12 cellular contexts compared by ENCODE assay signal in genomic region chr11:64874841-64875240, GRCh38. TPM values are rescaled to one million over a fixed set of nuclear protein-coding genes. Genes with fewer than 3 reads are reported as not detected.
DNase-seq lines count a peak whose midpoint lies in the region; ATAC-seq, FAIRE-seq and TF ChIP-seq lines count a peak whose summit lies in the region.
"Had no signal": no experiment of that assay in that cellular context is flagged by ENCODE, and none has a peak within 500 bp of the region (broad histone marks: within the 10 kb centered on the region; RNA-seq: fewer than 3 reads in every experiment).

No MANE protein-coding gene starts in this region.

- TF ChIP-seq CTCF in HepG2 (CRISPR knock-in tag; IDR thresholded peaks at IDR 0.05), result no peak
- TF ChIP-seq CTCF in right lobe of liver (IDR thresholded peaks at IDR 0.05), result no peak
- no peak for TF ChIP-seq CTCF in colonic mucosa (IDR thresholded peaks at IDR 0.05)
- TF ChIP-seq CTCF in GM10266 (IDR thresholded peaks at IDR 0.05; ENCODE audit: control insufficient read depth, insufficient read depth, low read depth, missing control alignments), result no peak

- H3K4me3 ChIP-seq in HepG2 (replicated peaks in 1 of 3; ENCODE audit: insufficient read depth in 1 of 3, low read depth in 2 of 3, low read length in 3 of 3), result no peak overlapping the region
- peak overlapping the region in 1 of 3 donors; percentile 87 for H3K4me3 ChIP-seq in right lobe of liver
- H3K4me3 ChIP-seq in colonic mucosa, result no peak overlapping the region

- peak overlapping the region; percentile 98; the same call in 1 of the 2 replicates for H3K4me2 ChIP-seq in HepG2 (ENCODE audit: low read depth, low read length)

- no peak for FAIRE-seq in HepG2 (lab: Jason Lieb, UNC)
- FAIRE-seq: D721Med had no signal

- intact Hi-C loops in HepG2 (cut with micrococcal nuclease; ENCODE audit: unreplicated experiment) (no loop called here), right lobe of liver (cut with DNase I) (no loop called here), colonic mucosa (cut with DNase I) (no loop called here)

- H3K4me1 Mint-ChIP-seq in natural killer cell treated with Interleukin-12 subunit alpha and Interleukin-12 subunit beta and Interleukin-15 and Interleukin-18, amount 100 ng/mL, for 72 hours (ENCODE audit: low read depth in 2 of 2), result peaks cover 69 to 73% of the 10 kb centered on the region in 2 donors

- H3K27ac ChIP-seq in HepG2 (ENCODE audit: extremely low read length, insufficient read depth, low read length) (no peak overlapping the region), right lobe of liver (peak overlapping the region in 1 of 3 donors; percentile 39), colonic mucosa (peak overlapping the region; percentile 4)

- H3K9me3 ChIP-seq in HepG2 (ENCODE audit: low read length) (no peaks in the 10 kb centered on the region), right lobe of liver (no peaks in the 10 kb centered on the region), colonic mucosa (no peaks in the 10 kb centered on the region)
- H3K9me3 ChIP-seq: ascending aorta had no signal

- WGBS in HepG2 (ENCODE audit: low lambda C conversion rate), result 91% methylated on average over 15 of the region's 16 CpGs
- 86% methylated on average over 14 of the region's 16 CpGs for WGBS in right lobe of liver (ENCODE audit: insufficient coverage, low coverage, low lambda C conversion rate, missing lambda C conversion rate)

- H3K79me2 ChIP-seq in HepG2 (ENCODE audit: insufficient read depth, low read length), result peaks cover 54% of the 10 kb centered on the region

- H3K4me1 ChIP-seq in HepG2 (ENCODE audit: insufficient read depth, low read length) (peaks cover 85% of the 10 kb centered on the region), right lobe of liver (peaks cover 3 to 76% (median 39%) of the 10 kb centered on the region in 4 donors), colonic mucosa (peaks cover 54% of the 10 kb centered on the region)

- BruUV-seq in HepG2 (replicated peaks; lab: Mats Ljungman, UMichigan), result no TSS peak

- H3K9me3 Mint-ChIP-seq in natural killer cell treated with Interleukin-12 subunit alpha and Interleukin-12 subunit beta and Interleukin-15 and Interleukin-18, amount 100 ng/mL, for 72 hours, result no peaks in the 10 kb centered on the region

- no peaks in the 10 kb centered on the region for H3K27me3 Mint-ChIP-seq in natural killer cell treated with Interleukin-12 subunit alpha and Interleukin-12 subunit beta and Interleukin-15 and Interleukin-18, amount 100 ng/mL, for 72 hours

- H4K20me1 ChIP-seq in HepG2 (ENCODE audit: insufficient read depth, low read length), result no peaks in the 10 kb centered on the region; the same call in 1 of the 2 replicates

- no peak for ATAC-seq in HepG2
- no peak for ATAC-seq in right lobe of liver
- no peak for ATAC-seq in natural killer cell treated with Interleukin-12 subunit alpha and Interleukin-12 subunit beta and Interleukin-15 and Interleukin-18, amount 100 ng/mL, for 72 hours
- no peak for ATAC-seq in HG03196 (IDR thresholded peaks at IDR 0.05; ENCODE audit: unreplicated experiment)

- peak overlapping the region; percentile 97 to 99 for H3K27ac Mint-ChIP-seq in natural killer cell treated with Interleukin-12 subunit alpha and Interleukin-12 subunit beta and Interleukin-15 and Interleukin-18, amount 100 ng/mL, for 72 hours

- H3K27me3 ChIP-seq in HepG2 (ENCODE audit: control insufficient read depth in 1 of 2, insufficient read depth in 2 of 2, low read length in 2 of 2) (no peaks in the 10 kb centered on the region; a peak in 1 of 5 replicates), right lobe of liver (no peaks in the 10 kb centered on the region), colonic mucosa (no peaks in the 10 kb centered on the region)
- H3K27me3 ChIP-seq: ascending aorta had no signal

- TF ChIP-seq RAD21 in HepG2 (CRISPR knock-in tag; IDR thresholded peaks at IDR 0.05), result no peak

- H3K36me3 Mint-ChIP-seq in natural killer cell treated with Interleukin-12 subunit alpha and Interleukin-12 subunit beta and Interleukin-15 and Interleukin-18, amount 100 ng/mL, for 72 hours, result peaks cover 13% of the 10 kb centered on the region

- peak overlapping the region; percentile 99 for H3K4me3 Mint-ChIP-seq in natural killer cell treated with Interleukin-12 subunit alpha and Interleukin-12 subunit beta and Interleukin-15 and Interleukin-18, amount 100 ng/mL, for 72 hours

- CTCF ChIA-PET in HepG2 (lab: Yijun Ruan, JAX; ENCODE audit: low intra/inter-chr PET ratio, low total read pairs), result no interaction called here

- no peak overlapping the region for H2AFZ ChIP-seq in HepG2 (ENCODE audit: low read length)

- in situ Hi-C loops in HepG2 (cut with HindIII; ENCODE audit: extremely low pct_ligation_motif_present, low pct_unique_long_range_greater_than_20kb), result no loop called here

- no peak for TF ChIP-seq POLR2A in HepG2 (IDR thresholded peaks at IDR 0.05; ENCODE audit: insufficient read depth in 1 of 2, low read depth in 2 of 2, low read length in 2 of 2)
- no peak for TF ChIP-seq POLR2A in right lobe of liver (IDR thresholded peaks at IDR 0.05)

- no peak for DNase-seq in HepG2 (ENCODE audit: low spot score)
- no peak for DNase-seq in right lobe of liver
- no peak for DNase-seq in colonic mucosa
- DNase-seq in natural killer cell treated with Interleukin-12 subunit alpha and Interleukin-12 subunit beta and Interleukin-15 and Interleukin-18, amount 100 ng/mL, for 72 hours (ENCODE audit: low spot score), result no peak
- DNase-seq in activated gamma-delta T cell treated with Interleukin-2 at 50 U/mL for 16 hours, result no peak
- no peak for DNase-seq in germinal center (ENCODE audit: low spot score)
- no peak for DNase-seq in GM10266 (ENCODE audit: extremely low spot score)
- DNase-seq: NCI-H1092 treated with DMSO at 0.1 percent for 48 hours; stimulated activated CD4-positive, alpha-beta T cell treated with anti-CD3 and anti-CD28 coated beads, Interleukin-2, amount 100 ng/mL, for 48 hours had no signal

- peaks cover 2 to 11% of the 10 kb centered on the region in 2 experiments; a peak in 2 of 5 replicates for H3K36me3 ChIP-seq in HepG2 (replicated peaks in 1 of 2; ENCODE audit: control insufficient read depth in 1 of 2, insufficient read depth in 2 of 2, low read length in 2 of 2)
- H3K36me3 ChIP-seq in right lobe of liver, result no peaks in the 10 kb centered on the region
- H3K36me3 ChIP-seq in colonic mucosa, result no peaks in the 10 kb centered on the region

- TF ChIP-seq EP300 in HepG2 (IDR thresholded peaks at IDR 0.05; ENCODE audit: low read depth in 2 of 2, low read length in 2 of 2), result no peak
- no peak for TF ChIP-seq EP300 in HepG2 (CRISPR knock-in tag; IDR thresholded peaks at IDR 0.05; ENCODE audit: borderline replicate concordance)

- POLR2A ChIA-PET in HepG2 (lab: Yijun Ruan, JAX), result interaction anchor here (0.9 to 10.4 kb wide), 2 partner anchors 14 to 24 kb away, joined by 4 to 132 read pairs; no protein-coding TSS in a partner anchor

- H3K9ac ChIP-seq in HepG2 (ENCODE audit: insufficient read depth, low read depth, low read length) (no peak overlapping the region), colonic mucosa (ENCODE audit: low read depth in 2 of 2, low read length in 2 of 2) (peak overlapping the region in 1 of 2 donors; percentile 58)

RNA-seq across cellular contexts. Expression of gene EHD1, which starts 3.6 kb away (rescaled TPM):
- total RNA-seq in HepG2 (2016; rRNA removed; fragmentation: Illumina TruSeq; extraction: Trizol), result 22.0 and 26.6 TPM in 2 replicates
- total RNA-seq in HepG2 (2016; cell fraction: cytosol; rRNA removed; fragmentation: Illumina TruSeq; extraction: Trizol; ENCODE audit: low read depth), result 8.1 and 9.7 TPM in 2 replicates
- 22.9 and 29.1 TPM in 2 replicates for total RNA-seq in HepG2 (2016; cell fraction: insoluble cytoplasmic fraction; rRNA removed; fragmentation: Illumina TruSeq; extraction: Trizol)
- total RNA-seq in HepG2 (2016; cell fraction: membrane; rRNA removed; fragmentation: Illumina TruSeq; extraction: Trizol), result 11.0 and 11.5 TPM in 2 replicates
- total RNA-seq in HepG2 (2016; cell fraction: nucleus; rRNA removed; fragmentation: Illumina TruSeq; extraction: Trizol), result 16.8 and 19.6 TPM in 2 replicates
- polyA plus RNA-seq in HepG2 (2011; rRNA removed), result 23.6 and 29.4 TPM in 2 replicates
- polyA plus RNA-seq in HepG2 (2011; cell fraction: cytosol; rRNA removed), result 20.8 and 31.1 TPM in 2 replicates
- polyA plus RNA-seq in HepG2 (2011; cell fraction: nucleus; rRNA removed), result 42.3 and 43.0 TPM in 2 replicates
- 18.8 and 23.3 TPM in 2 replicates for polyA plus RNA-seq in HepG2 (2012)
- polyA plus RNA-seq in HepG2 (2016; cell fraction: cytosol; fragmentation: Illumina TruSeq; extraction: Trizol; ENCODE audit: low read depth), result 3.5 and 3.9 TPM in 2 replicates
- 29.0 and 35.3 TPM in 2 replicates for polyA plus RNA-seq in HepG2 (2016; cell fraction: insoluble cytoplasmic fraction; fragmentation: Illumina TruSeq; extraction: Trizol; ENCODE audit: low read depth)
- 7.9 and 9.3 TPM in 2 replicates for polyA plus RNA-seq in HepG2 (2016; cell fraction: membrane; fragmentation: Illumina TruSeq; extraction: Trizol; ENCODE audit: low read depth)
- polyA plus RNA-seq in HepG2 (2016; cell fraction: nucleus; fragmentation: Illumina TruSeq; extraction: Trizol; ENCODE audit: insufficient read depth, low read depth), result 33.4 and 34.4 TPM in 2 replicates
- polyA minus RNA-seq in HepG2 (2011; rRNA and poly(A)+ RNA removed; ENCODE audit: low replicate concordance), result 63.9 and 78.7 TPM in 2 replicates
- 21.2 and 28.0 TPM in 2 replicates for polyA minus RNA-seq in HepG2 (2011; cell fraction: cytosol; rRNA and poly(A)+ RNA removed)
- polyA minus RNA-seq in HepG2 (2011; cell fraction: nucleus; rRNA and poly(A)+ RNA removed), result 15.5 and 22.1 TPM in 2 replicates
- 10 to 100 TPM; 18.8 to 36.1 (median 26.3) TPM for total RNA-seq in right lobe of liver
- 10 to 100 TPM; 66.5 to 72.3 TPM for total RNA-seq in colonic mucosa
- 100 to 1,000 TPM; 202 to 235 TPM for total RNA-seq in natural killer cell treated with Interleukin-12 subunit alpha and Interleukin-12 subunit beta and Interleukin-15 and Interleukin-18, amount 100 ng/mL, for 72 hours

RNA-seq across cellular contexts. Expression of gene CDC42BPG, which starts 30.4 kb away (rescaled TPM):
- total RNA-seq in HepG2 (2016; rRNA removed; fragmentation: Illumina TruSeq; extraction: Trizol), result 0.77 and 1.4 TPM in 2 replicates
- total RNA-seq in HepG2 (2016; cell fraction: cytosol; rRNA removed; fragmentation: Illumina TruSeq; extraction: Trizol; ENCODE audit: low read depth), result 0.10 and 0.35 TPM in 2 replicates
- total RNA-seq in HepG2 (2016; cell fraction: insoluble cytoplasmic fraction; rRNA removed; fragmentation: Illumina TruSeq; extraction: Trizol), result 0.42 and 1.4 TPM in 2 replicates
- total RNA-seq in HepG2 (2016; cell fraction: membrane; rRNA removed; fragmentation: Illumina TruSeq; extraction: Trizol), result 0.37 and 0.38 TPM in 2 replicates
- total RNA-seq in HepG2 (2016; cell fraction: nucleus; rRNA removed; fragmentation: Illumina TruSeq; extraction: Trizol), result 1.8 and 2.0 TPM in 2 replicates
- 0.55 and 0.99 TPM in 2 replicates for polyA plus RNA-seq in HepG2 (2011; rRNA removed)
- 0.34 and 0.54 TPM in 2 replicates for polyA plus RNA-seq in HepG2 (2011; cell fraction: cytosol; rRNA removed)
- polyA plus RNA-seq in HepG2 (2011; cell fraction: nucleus; rRNA removed), result 6.3 and 7.3 TPM in 2 replicates
- polyA plus RNA-seq in HepG2 (2012), result 1.2 and 1.3 TPM in 2 replicates
- 0.06 and 0.11 TPM in 2 replicates for polyA plus RNA-seq in HepG2 (2016; cell fraction: cytosol; fragmentation: Illumina TruSeq; extraction: Trizol; ENCODE audit: low read depth)
- 0.63 and 0.75 TPM in 2 replicates for polyA plus RNA-seq in HepG2 (2016; cell fraction: insoluble cytoplasmic fraction; fragmentation: Illumina TruSeq; extraction: Trizol; ENCODE audit: low read depth)
- 0.24 and 0.70 TPM in 2 replicates for polyA plus RNA-seq in HepG2 (2016; cell fraction: membrane; fragmentation: Illumina TruSeq; extraction: Trizol; ENCODE audit: low read depth)
- polyA plus RNA-seq in HepG2 (2016; cell fraction: nucleus; fragmentation: Illumina TruSeq; extraction: Trizol; ENCODE audit: insufficient read depth, low read depth), result 4.9 and 5.6 TPM in 2 replicates
- polyA minus RNA-seq in HepG2 (2011; rRNA and poly(A)+ RNA removed; ENCODE audit: low replicate concordance), result 1.3 and 2.7 TPM in 2 replicates
- polyA minus RNA-seq in HepG2 (2011; cell fraction: cytosol; rRNA and poly(A)+ RNA removed), result 0.59 and 1.6 TPM in 2 replicates
- 1.9 and 4.0 TPM in 2 replicates for polyA minus RNA-seq in HepG2 (2011; cell fraction: nucleus; rRNA and poly(A)+ RNA removed)
- 1 to 10 TPM in 1 of 6 experiments, under 1 TPM in 5; 0.63 to 1.1 (median 0.99) TPM for total RNA-seq in right lobe of liver
- 10 to 100 TPM; 29.3 to 41.6 TPM for total RNA-seq in colonic mucosa
- total RNA-seq in natural killer cell treated with Interleukin-12 subunit alpha and Interleukin-12 subunit beta and Interleukin-15 and Interleukin-18, amount 100 ng/mL, for 72 hours, result 1 to 10 TPM in 1 of 2 donors, under 1 TPM in 1; 0.59 to 1.9 TPM
- total RNA-seq: ascending aorta had no signal

RNA-seq across cellular contexts. Expression of gene ATG2A, which starts 42.2 kb away (rescaled TPM):
- total RNA-seq in HepG2 (2016; rRNA removed; fragmentation: Illumina TruSeq; extraction: Trizol) (6.5 and 6.7 TPM in 2 replicates), right lobe of liver (10 to 100 TPM; 26.4 to 42.9 (median 32.2) TPM), colonic mucosa (10 to 100 TPM; 30.6 to 32.8 TPM)
- total RNA-seq in HepG2 (2016; cell fraction: cytosol; rRNA removed; fragmentation: Illumina TruSeq; extraction: Trizol; ENCODE audit: low read depth), result 5.0 and 5.3 TPM in 2 replicates
- 5.7 and 6.9 TPM in 2 replicates for total RNA-seq in HepG2 (2016; cell fraction: insoluble cytoplasmic fraction; rRNA removed; fragmentation: Illumina TruSeq; extraction: Trizol)
- 3.5 and 4.7 TPM in 2 replicates for total RNA-seq in HepG2 (2016; cell fraction: membrane; rRNA removed; fragmentation: Illumina TruSeq; extraction: Trizol)
- 7.1 and 8.3 TPM in 2 replicates for total RNA-seq in HepG2 (2016; cell fraction: nucleus; rRNA removed; fragmentation: Illumina TruSeq; extraction: Trizol)
- polyA plus RNA-seq in HepG2 (2011; rRNA removed), result 8.0 and 13.2 TPM in 2 replicates
- polyA plus RNA-seq in HepG2 (2011; cell fraction: cytosol; rRNA removed), result 4.6 and 6.5 TPM in 2 replicates
- 81.8 and 92.1 TPM in 2 replicates for polyA plus RNA-seq in HepG2 (2011; cell fraction: nucleus; rRNA removed)
- polyA plus RNA-seq in HepG2 (2012), result 14.9 and 21.4 TPM in 2 replicates
- 1.0 and 1.2 TPM in 2 replicates for polyA plus RNA-seq in HepG2 (2016; cell fraction: cytosol; fragmentation: Illumina TruSeq; extraction: Trizol; ENCODE audit: low read depth)
- polyA plus RNA-seq in HepG2 (2016; cell fraction: insoluble cytoplasmic fraction; fragmentation: Illumina TruSeq; extraction: Trizol; ENCODE audit: low read depth), result 5.5 and 7.6 TPM in 2 replicates
- polyA plus RNA-seq in HepG2 (2016; cell fraction: membrane; fragmentation: Illumina TruSeq; extraction: Trizol; ENCODE audit: low read depth), result 1.9 and 2.0 TPM in 2 replicates
- 19.9 and 22.1 TPM in 2 replicates for polyA plus RNA-seq in HepG2 (2016; cell fraction: nucleus; fragmentation: Illumina TruSeq; extraction: Trizol; ENCODE audit: insufficient read depth, low read depth)
- 20.7 and 23.4 TPM in 2 replicates for polyA minus RNA-seq in HepG2 (2011; rRNA and poly(A)+ RNA removed; ENCODE audit: low replicate concordance)
- 11.5 and 17.2 TPM in 2 replicates for polyA minus RNA-seq in HepG2 (2011; cell fraction: cytosol; rRNA and poly(A)+ RNA removed)
- 24.7 and 27.0 TPM in 2 replicates for polyA minus RNA-seq in HepG2 (2011; cell fraction: nucleus; rRNA and poly(A)+ RNA removed)
- total RNA-seq in natural killer cell treated with Interleukin-12 subunit alpha and Interleukin-12 subunit beta and Interleukin-15 and Interleukin-18, amount 100 ng/mL, for 72 hours, result 10 to 100 TPM; 24.1 to 31.9 TPM

RNA-seq across cellular contexts. Expression of gene PPP2R5B, which starts 49.6 kb away (rescaled TPM):
- total RNA-seq in HepG2 (2016; rRNA removed; fragmentation: Illumina TruSeq; extraction: Trizol), result 1.6 and 2.3 TPM in 2 replicates
- 0.53 and 0.61 TPM in 2 replicates for total RNA-seq in HepG2 (2016; cell fraction: cytosol; rRNA removed; fragmentation: Illumina TruSeq; extraction: Trizol; ENCODE audit: low read depth)
- 1.6 and 2.9 TPM in 2 replicates for total RNA-seq in HepG2 (2016; cell fraction: insoluble cytoplasmic fraction; rRNA removed; fragmentation: Illumina TruSeq; extraction: Trizol)
- total RNA-seq in HepG2 (2016; cell fraction: membrane; rRNA removed; fragmentation: Illumina TruSeq; extraction: Trizol), result 1.7 and 1.9 TPM in 2 replicates
- 1.9 and 2.8 TPM in 2 replicates for total RNA-seq in HepG2 (2016; cell fraction: nucleus; rRNA removed; fragmentation: Illumina TruSeq; extraction: Trizol)
- polyA plus RNA-seq in HepG2 (2011; rRNA removed), result 8.3 and 12.6 TPM in 2 replicates
- 5.2 and 5.5 TPM in 2 replicates for polyA plus RNA-seq in HepG2 (2011; cell fraction: cytosol; rRNA removed)
- 38.0 and 39.6 TPM in 2 replicates for polyA plus RNA-seq in HepG2 (2011; cell fraction: nucleus; rRNA removed)
- polyA plus RNA-seq in HepG2 (2012), result 6.5 and 7.2 TPM in 2 replicates
- 0.45 and 0.76 TPM in 2 replicates for polyA plus RNA-seq in HepG2 (2016; cell fraction: cytosol; fragmentation: Illumina TruSeq; extraction: Trizol; ENCODE audit: low read depth)
- polyA plus RNA-seq in HepG2 (2016; cell fraction: insoluble cytoplasmic fraction; fragmentation: Illumina TruSeq; extraction: Trizol; ENCODE audit: low read depth), result 1.6 and 2.0 TPM in 2 replicates
- polyA plus RNA-seq in HepG2 (2016; cell fraction: membrane; fragmentation: Illumina TruSeq; extraction: Trizol; ENCODE audit: low read depth), result 1.3 and 2.0 TPM in 2 replicates
- polyA plus RNA-seq in HepG2 (2016; cell fraction: nucleus; fragmentation: Illumina TruSeq; extraction: Trizol; ENCODE audit: insufficient read depth, low read depth), result 6.5 and 7.0 TPM in 2 replicates
- polyA minus RNA-seq in HepG2 (2011; rRNA and poly(A)+ RNA removed; ENCODE audit: low replicate concordance), result 4.2 and 6.0 TPM in 2 replicates
- polyA minus RNA-seq in HepG2 (2011; cell fraction: cytosol; rRNA and poly(A)+ RNA removed), result 2.0 and 4.1 TPM in 2 replicates
- polyA minus RNA-seq in HepG2 (2011; cell fraction: nucleus; rRNA and poly(A)+ RNA removed), result 4.6 and 4.8 TPM in 2 replicates
- 10 to 100 TPM in 1 of 6 experiments, 1 to 10 TPM in 5; 6.8 to 12.6 (median 8.9) TPM for total RNA-seq in right lobe of liver
- 10 to 100 TPM; 18.6 to 36.1 TPM for total RNA-seq in colonic mucosa
- 10 to 100 TPM; 32.6 to 35.6 TPM for total RNA-seq in natural killer cell treated with Interleukin-12 subunit alpha and Interleukin-12 subunit beta and Interleukin-15 and Interleukin-18, amount 100 ng/mL, for 72 hours

Comparison
In these comparisons a context has a peak if more than half of its experiments do, and no peak if none do; other contexts are left out.
1. RNA of gene CDC42BPG, which starts 30.4 kb away (total RNA-seq): 29.3 to 41.6 TPM in colonic mucosa; 0.59 to 1.9 TPM in natural killer cell treated with Interleukin-12 subunit alpha and Interleukin-12 subunit beta and Interleukin-15 and Interleukin-18, amount 100 ng/mL, for 72 hours, 0.10 to 2.0 TPM in HepG2 and 0.63 to 1.1 TPM in right lobe of liver; every median in the first group is over 10 times any median in the second.